Comparison of ENCODE assay signal across 8 cellular contexts in genomic region chr1:31487894-31488293, GRCh38.
"Had no signal": no experiment of that assay in that cellular context is flagged by ENCODE, and none has a peak within 500 bp of the region (broad histone marks: within the 10 kb centered on the region; RNA-seq: fewer than 3 reads in every experiment).

No MANE protein-coding gene starts in this region.

- DNase-seq: activated gamma-delta T cell treated with Interleukin-2 at 50 U/mL for 16 hours; activated T-cell treated with anti-CD3 and anti-CD28 coated beads, Interleukin-2, amount 50 U/mL, for 4 hours; foreskin keratinocyte; stimulated activated CD4-positive, alpha-beta T cell treated with anti-CD3 and anti-CD28 coated beads, Interleukin-4, amount 100 ng/mL, for 24 hours; stimulated activated naive CD8-positive, alpha-beta T cell treated with anti-CD3 and anti-CD28 coated beads, Interleukin-15, amount 100 ng/mL, for 72 hours; testis had no signal

- H3K27me3 ChIP-seq: testis had no signal

- ATAC-seq: activated T-cell treated with anti-CD3 and anti-CD28 coated beads, Interleukin-2, amount 50 U/mL, for 4 hours; foreskin keratinocyte; stimulated activated naive CD8-positive, alpha-beta T cell treated with anti-CD3 and anti-CD28 coated beads, Interleukin-15, amount 100 ng/mL, for 72 hours had no signal

- H3K27me3 Mint-ChIP-seq: stimulated activated naive CD8-positive, alpha-beta T cell treated with anti-CD3 and anti-CD28 coated beads, Interleukin-15, amount 100 ng/mL, for 72 hours had no signal

- H3K4me3 ChIP-seq: SK-N-MC, testis had no signal

- H3K4me1 ChIP-seq: foreskin keratinocyte, testis had no signal

- H3K9me3 Mint-ChIP-seq: activated T-cell treated with anti-CD3 and anti-CD28 coated beads, Interleukin-2, amount 50 U/mL, for 4 hours had no signal

- H3K9me3 ChIP-seq: testis had no signal

- H3K4me3 Mint-ChIP-seq: activated CD4-positive, alpha-beta T cell treated with anti-CD3 and anti-CD28 coated beads, Interleukin-2, amount 10 ng/mL, durations not matched to agents 24 days and 14 days; activated T-cell treated with anti-CD3 and anti-CD28 coated beads, Interleukin-2, amount 50 U/mL, for 4 hours; stimulated activated naive CD8-positive, alpha-beta T cell treated with anti-CD3 and anti-CD28 coated beads, Interleukin-15, amount 100 ng/mL, for 72 hours had no signal

- H3K27ac ChIP-seq: SK-N-MC, testis had no signal
